24 cellular contexts compared by ENCODE assay signal in genomic region chr2:240629968-240630770, GRCh38. TPM values are rescaled to one million over a fixed set of nuclear protein-coding genes. Genes with fewer than 3 reads are reported as not detected.
DNase-seq lines count a peak whose midpoint lies in the region; ATAC-seq, FAIRE-seq and TF ChIP-seq lines count a peak whose summit lies in the region.
"Had no signal": no experiment of that assay in that cellular context is flagged by ENCODE, and none has a peak within 500 bp of the region (broad histone marks: within the 10 kb centered on the region; RNA-seq: fewer than 3 reads in every experiment).

No MANE protein-coding gene starts in this region.

- H3K27me3 Mint-ChIP-seq in natural killer cell treated with Interleukin-12 subunit alpha and Interleukin-12 subunit beta and Interleukin-15 and Interleukin-18, amount 100 ng/mL, for 72 hours: no peaks in the 10 kb centered on the region
- H3K27me3 Mint-ChIP-seq: CD8-positive, alpha-beta memory T cell; progenitor cell of endocrine pancreas; T-helper 17 cell had no signal

- peaks cover 0 to 8% (median 0%) of the 10 kb centered on the region in 9 donors for H3K36me3 ChIP-seq in heart right ventricle
- H3K36me3 ChIP-seq: cardiac muscle cell had no signal

- intact Hi-C loops in Right ventricle myocardium inferior (cut with DNase I) (no loop called here), heart right ventricle (cut with DNase I) (no loop called here), dorsolateral prefrontal cortex (cut with DNase I) (no loop called here)

- TF ChIP-seq CTCF in heart right ventricle (IDR thresholded peaks at IDR 0.05) (no peak), dorsolateral prefrontal cortex (IDR thresholded peaks at IDR 0.05 in 54 of 56, conservative IDR thresholded peaks at IDR 0.05 in 2 of 56; ENCODE audit: low read depth in 1 of 56, partially characterized antibody in 56 of 56) (no peak), foreskin keratinocyte (conservative IDR thresholded peaks at IDR 0.05) (no peak)

- peaks cover 14% of the 10 kb centered on the region for H3K36me3 Mint-ChIP-seq in natural killer cell treated with Interleukin-12 subunit alpha and Interleukin-12 subunit beta and Interleukin-15 and Interleukin-18, amount 100 ng/mL, for 72 hours

- no peak overlapping the region for H3K4me3 Mint-ChIP-seq in natural killer cell treated with Interleukin-12 subunit alpha and Interleukin-12 subunit beta and Interleukin-15 and Interleukin-18, amount 100 ng/mL, for 72 hours
- H3K4me3 Mint-ChIP-seq: naive B cell, T-helper 17 cell had no signal

- H3K9me3 ChIP-seq in heart right ventricle: peaks cover 0 to 12% (median 7%) of the 10 kb centered on the region in 11 donors

- H3K4me1 Mint-ChIP-seq in natural killer cell treated with Interleukin-12 subunit alpha and Interleukin-12 subunit beta and Interleukin-15 and Interleukin-18, amount 100 ng/mL, for 72 hours (ENCODE audit: low read depth in 2 of 2): peaks cover 5 to 6% of the 10 kb centered on the region in 2 donors

- peak; percentile 66 for DNase-seq in Right ventricle myocardium inferior (ENCODE audit: missing footprints)
- DNase-seq in heart right ventricle: no peak
- DNase-seq in dorsolateral prefrontal cortex: peak in 8 of 10 donors; percentile 16 to 78 (median 32)
- peak; percentile 58 for DNase-seq in natural killer cell treated with Interleukin-12 subunit alpha and Interleukin-12 subunit beta and Interleukin-15 and Interleukin-18, amount 100 ng/mL, for 72 hours (ENCODE audit: low spot score)
- no peak for DNase-seq in urothelium cell line (ENCODE audit: low spot score)
- DNase-seq in foreskin keratinocyte: no peak
- DNase-seq in NK-92 (lab: John Stamatoyannopoulos, UW; ENCODE audit: unreplicated experiment): no peak
- DNase-seq: amniotic stem cell; DND-41; effector CD4-positive, alpha-beta T cell; mammary epithelial cell; naive B cell; NCI-H69; OCI-M1; SIG-M5; stimulated activated CD4-positive, alpha-beta T cell treated with anti-CD3 and anti-CD28 coated beads, Interleukin-4, amount 100 ng/mL, for 4 hours; T-helper 17 cell had no signal

- H3K27me3 ChIP-seq in heart right ventricle (no peaks in the 10 kb centered on the region), dorsolateral prefrontal cortex (no peaks in the 10 kb centered on the region), foreskin keratinocyte (no peaks in the 10 kb centered on the region)
- H3K27me3 ChIP-seq: cardiac muscle cell had no signal

- peak; percentile 27 for FAIRE-seq in urothelium cell line (lab: Jason Lieb, UNC)

- peaks cover 0 to 15% (median 0%) of the 10 kb centered on the region in 9 donors for H3K4me1 ChIP-seq in heart right ventricle
- no peaks in the 10 kb centered on the region for H3K4me1 ChIP-seq in foreskin keratinocyte

- ATAC-seq in Right ventricle myocardium inferior (no peak), heart right ventricle (no peak), GM21529 (IDR thresholded peaks at IDR 0.05; ENCODE audit: unreplicated experiment) (no peak), foreskin keratinocyte (no peak)
- no peak for ATAC-seq in natural killer cell treated with Interleukin-12 subunit alpha and Interleukin-12 subunit beta and Interleukin-15 and Interleukin-18, amount 100 ng/mL, for 72 hours
- ATAC-seq: T-helper 17 cell had no signal

- no peak overlapping the region for H3K4me3 ChIP-seq in heart right ventricle
- H3K4me3 ChIP-seq in dorsolateral prefrontal cortex: no peak overlapping the region
- H3K4me3 ChIP-seq: cardiac muscle cell, esophagus muscularis mucosa had no signal

- 94 to 95% methylated on average over 50 of the region's 50 CpGs for WGBS in heart right ventricle, 2 donors

- peaks cover 5% of the 10 kb centered on the region for H3K9me3 Mint-ChIP-seq in natural killer cell treated with Interleukin-12 subunit alpha and Interleukin-12 subunit beta and Interleukin-15 and Interleukin-18, amount 100 ng/mL, for 72 hours

- H3K27ac ChIP-seq in heart right ventricle (no peak overlapping the region), dorsolateral prefrontal cortex (no peak overlapping the region), foreskin keratinocyte (no peak overlapping the region)
- H3K27ac ChIP-seq: cardiac muscle cell, esophagus muscularis mucosa had no signal

- no peak overlapping the region for H3K27ac Mint-ChIP-seq in natural killer cell treated with Interleukin-12 subunit alpha and Interleukin-12 subunit beta and Interleukin-15 and Interleukin-18, amount 100 ng/mL, for 72 hours
- H3K27ac Mint-ChIP-seq: naive B cell, progenitor cell of endocrine pancreas, T-helper 17 cell had no signal

RNA-seq across cellular contexts. Expression of gene GPR35, which starts 4.9 kb away (rescaled TPM):
- total RNA-seq in Right ventricle myocardium inferior (2.2 TPM), heart right ventricle (1 to 10 TPM in 4 of 10 donors, under 1 TPM in 6; 0.40 to 2.1 (median 0.86) TPM), dorsolateral prefrontal cortex (10 to 100 TPM in 4 of 120 experiments, 1 to 10 TPM in 116; 1.7 to 14.3 (median 4.9) TPM), foreskin keratinocyte (0.07 TPM in 1 of 2 replicates, not detected in the other)
- polyA plus RNA-seq in heart right ventricle (1 to 10 TPM; 1.4 to 5.2 TPM), foreskin keratinocyte (0.03 and 0.07 TPM in 2 replicates)
- total RNA-seq in natural killer cell treated with Interleukin-12 subunit alpha and Interleukin-12 subunit beta and Interleukin-15 and Interleukin-18, amount 100 ng/mL, for 72 hours: 1 to 10 TPM; 5.9 to 7.6 TPM

RNA-seq across cellular contexts. Expression of gene CAPN10, which starts 43.6 kb away (rescaled TPM):
- 51.8 TPM for total RNA-seq in Right ventricle myocardium inferior
- total RNA-seq in heart right ventricle: 10 to 100 TPM; 16.8 to 73.8 (median 21.0) TPM
- 10 to 100 TPM; 19.1 to 89.5 TPM for polyA plus RNA-seq in heart right ventricle
- 10 to 100 TPM; 25.6 to 70.0 (median 40.7) TPM for total RNA-seq in dorsolateral prefrontal cortex
- total RNA-seq in natural killer cell treated with Interleukin-12 subunit alpha and Interleukin-12 subunit beta and Interleukin-15 and Interleukin-18, amount 100 ng/mL, for 72 hours: 10 to 100 TPM; 50.4 to 73.9 TPM
- total RNA-seq in foreskin keratinocyte: 18.2 and 18.4 TPM in 2 replicates
- 18.6 and 18.7 TPM in 2 replicates for polyA plus RNA-seq in foreskin keratinocyte

RNA-seq across cellular contexts. Expression of gene AQP12B, which starts 52.5 kb away (rescaled TPM):
- total RNA-seq in Right ventricle myocardium inferior: not detected
- not detected for total RNA-seq in heart right ventricle
- polyA plus RNA-seq in heart right ventricle: under 1 TPM in 1 of 2 donors, not detected in 1; 0.03 TPM
- total RNA-seq in dorsolateral prefrontal cortex: not detected
- not detected for total RNA-seq in natural killer cell treated with Interleukin-12 subunit alpha and Interleukin-12 subunit beta and Interleukin-15 and Interleukin-18, amount 100 ng/mL, for 72 hours
- total RNA-seq in foreskin keratinocyte: not detected in 2 replicates
- polyA plus RNA-seq in foreskin keratinocyte: not detected in 2 replicates
- total RNA-seq: activated CD8-positive, alpha-beta memory T cell treated with anti-CD3 and anti-CD28 coated beads for 36 hours; cardiac muscle cell; CD8-positive, alpha-beta memory T cell; esophagus muscularis mucosa; mammary epithelial cell; progenitor cell of endocrine pancreas; subcutaneous adipose tissue; T-helper 17 cell had no signal
- polyA plus RNA-seq: cardiac muscle cell; CD8-positive, alpha-beta memory T cell; mammary epithelial cell had no signal

Comparison
In these comparisons a context has a peak if more than half of its experiments do, and no peak if none do; other contexts are left out.
1. DNase-seq: peak in Right ventricle myocardium inferior (single experiment), dorsolateral prefrontal cortex (8 of 10) and natural killer cell treated with Interleukin-12 subunit alpha and Interleukin-12 subunit beta and Interleukin-15 and Interleukin-18, amount 100 ng/mL, for 72 hours (single experiment); none in heart right ventricle (0 of 2), urothelium cell line (single experiment), foreskin keratinocyte (0 of 2) and NK-92 (single experiment).